ENCODE assay signal across 1 cellular context in genomic region chr2:44015239-44015638, GRCh38.
TF ChIP-seq lines count a peak whose summit lies in the region.

No MANE protein-coding gene starts in this region.

TF ChIP-seq in HepG2, 621 proteins besides CTCF, POLR2A, EP300 and RAD21:
- TF ChIP-seq DNMT3B (CRISPR knock-in tag; conservative IDR thresholded peaks at IDR 0.05) (no peak), CEBPB (IDR thresholded peaks at IDR 0.05; ENCODE audit: borderline replicate concordance, low read depth, low read length) (0 out of 2 replicates have a peak, but pooled peaks have one; percentile 44)
